ENCODE assay signal across 20 cellular contexts in the genomic region with DNA sequence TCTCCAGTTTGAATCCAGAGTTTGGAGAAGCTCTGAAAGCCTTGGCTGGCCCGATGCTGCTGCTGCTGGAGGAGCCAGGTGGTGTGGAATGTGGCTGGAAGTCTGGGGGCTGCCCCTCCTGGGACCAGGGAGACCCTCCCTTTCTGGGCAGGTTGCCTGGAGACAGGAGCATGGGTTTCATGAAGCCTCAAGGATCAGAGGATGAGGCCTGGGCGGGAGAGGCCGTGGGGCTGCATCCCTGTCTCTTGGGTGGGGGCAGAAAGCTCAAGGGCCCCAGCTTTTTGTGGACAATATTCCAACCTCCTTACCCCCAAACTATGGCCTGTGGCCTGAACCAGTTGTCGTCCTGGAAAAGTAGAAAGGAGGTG. TPM values are rescaled to one million over a fixed set of nuclear protein-coding genes. Genes with fewer than 3 reads are reported as not detected.
A peak's percentile ranks its signal among the peaks of the same experiment; 100 is the strongest.
DNase-seq lines count a peak whose midpoint lies in the region; ATAC-seq and TF ChIP-seq lines count a peak whose summit lies in the region.
"Had no signal": no experiment of that assay in that cellular context is flagged by ENCODE, and none has a peak within 500 bp of the region (broad histone marks: within the 10 kb centered on the region; RNA-seq: fewer than 3 reads in every experiment).

No MANE protein-coding gene starts in this region.

- no peak overlapping the region for H3K27ac ChIP-seq in lower lobe of right lung

- H3K27me3 ChIP-seq in lower lobe of right lung (ENCODE audit: low read depth): no peaks in the 10 kb centered on the region
- H3K27me3 ChIP-seq: BE2C had no signal

- no peaks in the 10 kb centered on the region for H3K9me3 Mint-ChIP-seq in natural killer cell
- no peaks in the 10 kb centered on the region for H3K9me3 Mint-ChIP-seq in natural killer cell treated with Interleukin-12 subunit alpha and Interleukin-12 subunit beta and Interleukin-15 and Interleukin-18, amount 100 ng/mL, for 72 hours

- H3K36me3 ChIP-seq in lower lobe of right lung: no peaks in the 10 kb centered on the region
- H3K36me3 ChIP-seq: BE2C had no signal

- H3K36me3 Mint-ChIP-seq in natural killer cell: no peaks in the 10 kb centered on the region
- no peaks in the 10 kb centered on the region for H3K36me3 Mint-ChIP-seq in natural killer cell treated with Interleukin-12 subunit alpha and Interleukin-12 subunit beta and Interleukin-15 and Interleukin-18, amount 100 ng/mL, for 72 hours

- DNase-seq in natural killer cell (peak; percentile 2), lower lobe of right lung (peak; percentile 27), sciatic nerve (ENCODE audit: low spot score) (peak; percentile 36), NCI-H2081 treated with DMSO at 0.1 percent for 48 hours (lab: John Stamatoyannopoulos, UW) (no peak), iPS-NIHi7 (ENCODE audit: extremely low spot score) (no peak), A172 (ENCODE audit: low spot score) (no peak)
- no peak for DNase-seq in natural killer cell treated with Interleukin-12 subunit alpha and Interleukin-12 subunit beta and Interleukin-15 and Interleukin-18, amount 100 ng/mL, for 72 hours (ENCODE audit: low spot score)
- DNase-seq in stimulated activated naive CD4-positive, alpha-beta T cell treated with Interleukin-2 at 50 U/mL for 16 hours (lab: John Stamatoyannopoulos, UW): no peak
- DNase-seq: BE2C, EL, GF-D8, MM.1S, NCI-H1048, NCI-H1417 treated with DMSO at 0.1 percent for 48 hours, NCI-H187, NCI-H2107, NCI-H69 had no signal

- H3K4me1 Mint-ChIP-seq in natural killer cell: no peaks in the 10 kb centered on the region
- H3K4me1 Mint-ChIP-seq in natural killer cell treated with Interleukin-12 subunit alpha and Interleukin-12 subunit beta and Interleukin-15 and Interleukin-18, amount 100 ng/mL, for 72 hours (ENCODE audit: low read depth in 2 of 2): no peaks in the 10 kb centered on the region

- H3K9me3 ChIP-seq in lower lobe of right lung: no peaks in the 10 kb centered on the region
- H3K9me3 ChIP-seq: BE2C had no signal

- intact Hi-C loops in natural killer cell (cut with micrococcal nuclease) (no loop called here), lower lobe of right lung (cut with DNase I) (no loop called here), sciatic nerve (cut with DNase I) (no loop called here)

- ATAC-seq in natural killer cell: no peak
- no peak for ATAC-seq in natural killer cell treated with Interleukin-12 subunit alpha and Interleukin-12 subunit beta and Interleukin-15 and Interleukin-18, amount 100 ng/mL, for 72 hours
- no peak for ATAC-seq in lower lobe of right lung
- no peak for ATAC-seq in sciatic nerve
- ATAC-seq: HepG2, K562 had no signal

- no peaks in the 10 kb centered on the region for H3K27me3 Mint-ChIP-seq in natural killer cell (ENCODE audit: low read depth in 2 of 2)
- no peaks in the 10 kb centered on the region for H3K27me3 Mint-ChIP-seq in natural killer cell treated with Interleukin-12 subunit alpha and Interleukin-12 subunit beta and Interleukin-15 and Interleukin-18, amount 100 ng/mL, for 72 hours

- TF ChIP-seq CTCF in natural killer cell (IDR thresholded peaks at IDR 0.05) (no peak), lower lobe of right lung (IDR thresholded peaks at IDR 0.05) (no peak)

- no peaks in the 10 kb centered on the region for H3K4me1 ChIP-seq in lower lobe of right lung
- H3K4me1 ChIP-seq: BE2C had no signal

- H3K4me3 Mint-ChIP-seq in natural killer cell: no peak overlapping the region
- H3K4me3 Mint-ChIP-seq in natural killer cell treated with Interleukin-12 subunit alpha and Interleukin-12 subunit beta and Interleukin-15 and Interleukin-18, amount 100 ng/mL, for 72 hours: no peak overlapping the region

- H3K27ac Mint-ChIP-seq in natural killer cell: no peak overlapping the region
- H3K27ac Mint-ChIP-seq in natural killer cell treated with Interleukin-12 subunit alpha and Interleukin-12 subunit beta and Interleukin-15 and Interleukin-18, amount 100 ng/mL, for 72 hours: no peak overlapping the region

- H3K4me3 ChIP-seq in lower lobe of right lung: no peak overlapping the region
- H3K4me3 ChIP-seq: K562 had no signal

RNA-seq across cellular contexts. Expression of gene FGF18, which starts 10.1 kb away (rescaled TPM):
- total RNA-seq in natural killer cell (under 1 TPM; 0.16 to 0.25 (median 0.23) TPM), lower lobe of right lung (2.0 TPM), sciatic nerve (15.8 TPM)
- under 1 TPM in 1 of 2 donors, not detected in 1; 0.28 TPM for total RNA-seq in natural killer cell treated with Interleukin-12 subunit alpha and Interleukin-12 subunit beta and Interleukin-15 and Interleukin-18, amount 100 ng/mL, for 72 hours
- 0.14 and 1.1 TPM in 2 replicates for total RNA-seq in A172 (2014; rRNA removed; shearing (Covaris generic))
- total RNA-seq: HepG2, NCI-H460 had no signal

RNA-seq across cellular contexts. Expression of gene NPM1, which starts 41.9 kb away (rescaled TPM):
- 100 to 1,000 TPM; 440 to 554 (median 454) TPM for total RNA-seq in natural killer cell
- 1,000 to 10,000 TPM; 1,349 to 2,333 TPM for total RNA-seq in natural killer cell treated with Interleukin-12 subunit alpha and Interleukin-12 subunit beta and Interleukin-15 and Interleukin-18, amount 100 ng/mL, for 72 hours
- total RNA-seq in lower lobe of right lung: 684 TPM
- 544 TPM for total RNA-seq in sciatic nerve
- 2,482 and 3,666 TPM in 2 replicates for total RNA-seq in A172 (2014; rRNA removed; shearing (Covaris generic))

Comparison
In these comparisons a context has a peak if more than half of its experiments do, and no peak if none do; other contexts are left out.
1. DNase-seq: peak in natural killer cell (single experiment), lower lobe of right lung (single experiment) and sciatic nerve (single experiment); none in natural killer cell treated with Interleukin-12 subunit alpha and Interleukin-12 subunit beta and Interleukin-15 and Interleukin-18, amount 100 ng/mL, for 72 hours (single experiment), NCI-H2081 treated with DMSO at 0.1 percent for 48 hours (single experiment), stimulated activated naive CD4-positive, alpha-beta T cell treated with Interleukin-2 at 50 U/mL for 16 hours (single experiment), iPS-NIHi7 (single experiment) and A172 (single experiment).